9 cellular contexts compared by ENCODE assay signal in the genomic region with DNA sequence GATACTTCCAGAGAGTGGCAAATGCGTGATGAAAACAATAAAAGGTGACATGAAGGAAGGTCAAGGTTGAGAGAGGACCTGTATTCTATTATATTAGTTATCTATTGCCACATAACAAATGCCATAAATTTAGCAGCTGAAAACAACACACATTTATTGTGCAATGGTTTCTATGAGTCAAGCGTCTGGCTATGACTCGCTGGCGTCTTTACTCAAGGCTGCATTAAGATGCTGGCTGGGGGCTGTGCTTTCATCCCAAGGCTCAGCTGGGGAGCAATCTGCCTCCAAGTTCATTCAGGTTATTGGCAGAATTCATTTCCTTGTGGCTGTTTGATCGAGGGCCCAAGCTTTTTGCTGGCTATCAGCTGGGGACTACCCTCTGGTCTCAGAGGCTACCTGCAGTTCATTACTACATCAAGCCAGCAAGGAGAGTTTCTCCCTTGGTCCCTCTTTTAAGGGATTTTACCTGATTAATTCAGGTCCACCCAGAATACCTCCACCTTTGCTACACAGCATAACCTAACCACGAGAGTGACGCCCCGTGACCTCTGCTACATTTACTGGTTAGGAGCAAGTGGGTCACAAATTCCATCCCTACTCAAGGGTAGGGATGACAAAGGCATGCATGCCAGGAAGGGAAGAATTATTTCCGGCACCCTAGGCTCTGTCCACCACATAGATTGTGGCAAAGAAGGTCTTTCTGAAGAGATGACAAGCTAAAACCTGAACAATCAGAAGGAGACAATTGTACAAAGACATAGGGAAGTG.
A peak's percentile ranks its signal among the peaks of the same experiment; 100 is the strongest.
DNase-seq lines count a peak whose midpoint lies in the region; ATAC-seq, FAIRE-seq and TF ChIP-seq lines count a peak whose summit lies in the region.
"Had no signal": no experiment of that assay in that cellular context is flagged by ENCODE, and none has a peak within 500 bp of the region (broad histone marks: within the 10 kb centered on the region; RNA-seq: fewer than 3 reads in every experiment).

No MANE protein-coding gene starts in this region.

- no peak for TF ChIP-seq POLR2A in GM12892 (IDR thresholded peaks at IDR 0.05; ENCODE audit: low read depth, low read length)

- H3K27me3 Mint-ChIP-seq in neural progenitor cell (ENCODE audit: insufficient read depth, low read depth): peaks cover 13% of the 10 kb centered on the region

- H3K9ac ChIP-seq in neural progenitor cell: no peak overlapping the region

- H3K4me2 ChIP-seq in neural progenitor cell: no peak overlapping the region

- peaks cover 15% of the 10 kb centered on the region for H3K4me1 Mint-ChIP-seq in neural progenitor cell

- H3K36me3 Mint-ChIP-seq in neural progenitor cell: peaks cover 6% of the 10 kb centered on the region

- H3K36me3 ChIP-seq in BE2C: no peaks in the 10 kb centered on the region
- H3K36me3 ChIP-seq in neural progenitor cell: no peaks in the 10 kb centered on the region

- H3F3A ChIP-seq in neural progenitor cell (ENCODE audit: low read depth): no peaks in the 10 kb centered on the region

- H3K27ac ChIP-seq in neural progenitor cell: no peak overlapping the region

- TF ChIP-seq CTCF in BE2C (IDR thresholded peaks at IDR 0.05; ENCODE audit: low read depth, low read length) (no peak), choroid plexus epithelial cell (conservative IDR thresholded peaks at IDR 0.05; ENCODE audit: low read depth, low read length) (no peak), neural progenitor cell (IDR thresholded peaks at IDR 0.05) (no peak)

- no peaks in the 10 kb centered on the region for H3K79me2 ChIP-seq in neural progenitor cell (ENCODE audit: low read depth)

- FAIRE-seq in HTR-8/SVneo (lab: Jason Lieb, UNC) (no peak), GM12892 (lab: Jason Lieb, UNC) (no peak)

- peak overlapping the region; percentile 3 for H3K27ac Mint-ChIP-seq in neural progenitor cell

- H3K4me3 ChIP-seq in BE2C (ENCODE audit: low read depth, low read length) (no peak overlapping the region), choroid plexus epithelial cell (ENCODE audit: low read depth, low read length) (no peak overlapping the region), neural progenitor cell (no peak overlapping the region)

- peaks cover 17% of the 10 kb centered on the region for H3K9me3 Mint-ChIP-seq in neural progenitor cell

- peaks cover 9% of the 10 kb centered on the region for H3K4me1 ChIP-seq in BE2C
- no peaks in the 10 kb centered on the region for H3K4me1 ChIP-seq in neural progenitor cell

- H3K27me3 ChIP-seq in BE2C (no peaks in the 10 kb centered on the region), neural progenitor cell (no peaks in the 10 kb centered on the region)

- H3K9me3 ChIP-seq in BE2C (peaks cover 5% of the 10 kb centered on the region; the same call in 1 of the 2 replicates), neural progenitor cell (ENCODE audit: low read depth) (peaks cover 6% of the 10 kb centered on the region)

- ATAC-seq in GM18867 (IDR thresholded peaks at IDR 0.05; ENCODE audit: unreplicated experiment) (no peak), GM18511 (IDR thresholded peaks at IDR 0.05; ENCODE audit: unreplicated experiment) (no peak)

- no peaks in the 10 kb centered on the region for H4K20me1 ChIP-seq in neural progenitor cell (ENCODE audit: low read depth)

- DNase-seq in BE2C: peak; percentile 32
- peak; percentile 63 for DNase-seq in HTR-8/SVneo (ENCODE audit: insufficient read length, low spot score)
- peak; percentile 91 for DNase-seq in choroid plexus epithelial cell (ENCODE audit: low read depth)
- DNase-seq in neural progenitor cell (ENCODE audit: low spot score): no peak
- no peak for DNase-seq in GM12892 (ENCODE audit: insufficient read length)
- no peak for DNase-seq in NCI-H2196 (lab: John Stamatoyannopoulos, UW; ENCODE audit: unreplicated experiment)
- DNase-seq: NCI-H1105 had no signal

- H2AFZ ChIP-seq in neural progenitor cell (replicated peaks): no peak overlapping the region

- H3K4me3 Mint-ChIP-seq in neural progenitor cell: no peak overlapping the region

Comparison
In these comparisons a context has a peak if more than half of its experiments do, and no peak if none do; other contexts are left out.
1. DNase-seq: peak in BE2C (single experiment), HTR-8/SVneo (single experiment) and choroid plexus epithelial cell (single experiment); none in neural progenitor cell (single experiment), GM12892 (single experiment) and NCI-H2196 (single experiment).